ENCODE assay signal across 8 cellular contexts in genomic region chr17:32909787-32910369, GRCh38. TPM values are rescaled to one million over a fixed set of nuclear protein-coding genes. Genes with fewer than 3 reads are reported as not detected.
DNase-seq lines count a peak whose midpoint lies in the region; ATAC-seq and TF ChIP-seq lines count a peak whose summit lies in the region.

No MANE protein-coding gene starts in this region.

- no peaks in the 10 kb centered on the region for H3K9me2 ChIP-seq in PC-9 (ENCODE audit: insufficient read depth)

- peak; percentile 75 for DNase-seq in activated CD8-positive, alpha-beta memory T cell treated with anti-CD3 and anti-CD28 coated beads for 24 hours
- DNase-seq in activated CD8-positive, alpha-beta memory T cell treated with anti-CD3 and anti-CD28 coated beads, Interleukin-2, amount 50 U/mL, for 48 hours = no peak
- DNase-seq in PC-9 = peak; percentile 43 to 58
- peak; percentile 30 for DNase-seq in activated naive CD4-positive, alpha-beta T cell treated with anti-CD3 and anti-CD28 coated beads, Interleukin-2, amount 50 U/mL, for 16 hours
- peak; percentile 75 for DNase-seq in glomerular endothelial cell (ENCODE audit: extremely low read depth, low read depth, low spot score)
- DNase-seq in osteoblast (ENCODE audit: insufficient read length, low spot score, missing footprints) = peak; percentile 89

- BruUV-seq in PC-9 (replicated peaks; lab: Mats Ljungman, UMichigan) = no TSS peak

- H2AFZ ChIP-seq in PC-9 = no peak overlapping the region
- peak overlapping the region; percentile 93 for H2AFZ ChIP-seq in osteoblast (ENCODE audit: low read length)

- H3K36me3 ChIP-seq in PC-9 (ENCODE audit: low read depth) (no peaks in the 10 kb centered on the region), osteoblast (ENCODE audit: insufficient read depth, low read length) (no peaks in the 10 kb centered on the region)

- H4K20me1 ChIP-seq in PC-9 (ENCODE audit: insufficient read depth) (no peaks in the 10 kb centered on the region), osteoblast (ENCODE audit: insufficient read depth, low read length) (no peaks in the 10 kb centered on the region)

- H3K27ac ChIP-seq in PC-9 = no peak overlapping the region
- no peak overlapping the region for H3K27ac ChIP-seq in osteoblast (ENCODE audit: low read depth, low read length)

- no peaks in the 10 kb centered on the region for H3F3A ChIP-seq in PC-9 (ENCODE audit: insufficient read depth, low read depth)

- TF ChIP-seq RAD21 in Ishikawa (IDR thresholded peaks at IDR 0.05; ENCODE audit: low read depth) = peak; percentile 84

- H3K9me3 ChIP-seq in PC-9 (ENCODE audit: insufficient read depth, low read depth) (no peaks in the 10 kb centered on the region; the same call in 1 of the 2 replicates), osteoblast (ENCODE audit: low read depth, low read length) (no peaks in the 10 kb centered on the region)

- TF ChIP-seq EP300 in Ishikawa (IDR thresholded peaks at IDR 0.05; ENCODE audit: borderline replicate concordance) = no peak

- no peak for ATAC-seq in HG03520 (IDR thresholded peaks at IDR 0.05; ENCODE audit: unreplicated experiment)

- CTCF ChIA-PET in PC-9 (lab: Charles Lee) = interaction anchor here (0.8 to 1.4 kb wide), 2 partner anchors 33 to 127 kb away, joined by 4 to 11 read pairs; partner anchors contain the start of gene MYO1D

- H3K27me3 ChIP-seq in PC-9 (ENCODE audit: insufficient read depth, low read depth) (peaks cover 25% of the 10 kb centered on the region; the same call in 1 of the 2 replicates), osteoblast (ENCODE audit: insufficient read depth, low read length) (peaks cover 3% of the 10 kb centered on the region)

- H3K4me1 ChIP-seq in PC-9 (replicated peaks; ENCODE audit: insufficient read depth) (no peaks in the 10 kb centered on the region), osteoblast (ENCODE audit: insufficient read depth, low read length) (peaks cover 10% of the 10 kb centered on the region)

- intact Hi-C loops in PC-9 (cut with micrococcal nuclease; ENCODE audit: unreplicated experiment) = loop anchor here (1.0 kb wide), 1 partner anchor 127 kb away; no protein-coding TSS in a partner anchor

- POLR2A ChIA-PET in PC-9 (lab: Charles Lee; ENCODE audit: unreplicated experiment) = interaction anchor here (0.7 kb wide), 1 partner anchor 128 kb away, joined by 4 read pairs; no protein-coding TSS in a partner anchor

- TF ChIP-seq CTCF in PC-9 (conservative IDR thresholded peaks at IDR 0.05) (peak; percentile 77), osteoblast (IDR thresholded peaks at IDR 0.05; ENCODE audit: extremely low read depth, low read depth, low read length) (peak; percentile 90)

- H3K79me2 ChIP-seq in PC-9 (ENCODE audit: low read depth) (no peaks in the 10 kb centered on the region), osteoblast (ENCODE audit: insufficient read depth, low read length) (no peaks in the 10 kb centered on the region)

- no peak overlapping the region for H3K4me3 ChIP-seq in PC-9
- H3K4me3 ChIP-seq in osteoblast (ENCODE audit: insufficient read depth, low read length) = no peak overlapping the region

- no peak overlapping the region for H3K4me2 ChIP-seq in PC-9
- no peak overlapping the region for H3K4me2 ChIP-seq in osteoblast (ENCODE audit: insufficient read depth, low read length)

TF ChIP-seq in Ishikawa, 13 proteins besides CTCF, POLR2A, EP300 and RAD21:
- TF ChIP-seq TEAD4 (IDR thresholded peaks at IDR 0.05) (no peak), TAF1 (IDR thresholded peaks at IDR 0.05; ENCODE audit: low read depth) (no peak), CREB1 (IDR thresholded peaks at IDR 0.05; ENCODE audit: low read depth) (no peak), REST (IDR thresholded peaks at IDR 0.05; ENCODE audit: low read depth) (no peak), FOXM1 (IDR thresholded peaks at IDR 0.05; ENCODE audit: borderline replicate concordance, low read depth) (no peak), TCF12 (IDR thresholded peaks at IDR 0.05; ENCODE audit: low read depth) (no peak), MAX (IDR thresholded peaks at IDR 0.05) (no peak), YY1 (IDR thresholded peaks at IDR 0.05; ENCODE audit: low read depth) (no peak), USF1 (IDR thresholded peaks at IDR 0.05) (no peak), NFIC (IDR thresholded peaks at IDR 0.05) (no peak), CEBPB (IDR thresholded peaks at IDR 0.05) (no peak), ZBTB7A (IDR thresholded peaks at IDR 0.05; ENCODE audit: low read depth) (no peak), EGR1 (IDR thresholded peaks at IDR 0.05) (no peak)
TF ChIP-seq in Ishikawa: peak in this region for 0.

RNA-seq across cellular contexts. Expression of gene TMEM98, which starts 18.1 kb away (rescaled TPM):
- total RNA-seq in PC-9 (2021) = not detected in 2 replicates
- total RNA-seq in glomerular endothelial cell = 115 and 123 TPM in 2 replicates
- 103 and 121 TPM in 2 replicates for total RNA-seq in osteoblast

RNA-seq across cellular contexts. Expression of gene MYO1D, which starts 33.0 kb away (rescaled TPM):
- total RNA-seq in PC-9 (2021) (39.2 and 40.8 TPM in 2 replicates), glomerular endothelial cell (64.7 and 73.7 TPM in 2 replicates), osteoblast (130 and 160 TPM in 2 replicates)

Comparison
In these comparisons a context has a peak if more than half of its experiments do, and no peak if none do; other contexts are left out.
1. RNA of gene TMEM98, which starts 18.1 kb away (total RNA-seq): 115 to 123 TPM in glomerular endothelial cell and 103 to 121 TPM in osteoblast; not detected in PC-9; every median in the first group is over 100 times any median in the second.